In genomic region chr5:74763504-74763903, GRCh38 we compare ENCODE assay signal across 1 cellular context.
TF ChIP-seq lines count a peak whose summit lies in the region.

No MANE protein-coding gene starts in this region.

TF ChIP-seq in WTC11, 78 proteins besides CTCF, POLR2A, EP300 and RAD21:
- TF ChIP-seq ZNF532 (CRISPR knock-in tag; IDR thresholded peaks at IDR 0.05; ENCODE audit: borderline replicate concordance), result no peak
- TF ChIP-seq IRF2 (CRISPR knock-in tag; IDR thresholded peaks at IDR 0.05; ENCODE audit: borderline replicate concordance, low read depth), result no peak
- no peak for TF ChIP-seq ZNF281 (CRISPR knock-in tag; IDR thresholded peaks at IDR 0.05)
